22 cellular contexts compared by ENCODE assay signal in genomic region chr10:85648279-85648754, GRCh38.
DNase-seq lines count a peak whose midpoint lies in the region; FAIRE-seq and TF ChIP-seq lines count a peak whose summit lies in the region.
"Had no signal": no experiment of that assay in that cellular context is flagged by ENCODE, and none has a peak within 500 bp of the region (broad histone marks: within the 10 kb centered on the region; RNA-seq: fewer than 3 reads in every experiment).

No MANE protein-coding gene starts in this region.

- H3K9me3 Mint-ChIP-seq in CD8-positive, alpha-beta memory T cell, result peaks cover 0 to 2% (median 0%) of the 10 kb centered on the region in 5 donors
- H3K9me3 Mint-ChIP-seq: activated naive CD4-positive, alpha-beta T cell treated with anti-CD3 and anti-CD28 coated beads, Interleukin-2, amount 50 U/mL, for 72 hours; activated T-cell treated with anti-CD3 and anti-CD28 coated beads, Interleukin-2, amount 50 U/mL, for 72 hours; type B pancreatic cell had no signal

- H3K9me2 ChIP-seq in hepatocyte (replicated peaks; ENCODE audit: insufficient read depth), result no peaks in the 10 kb centered on the region

- H3K4me2 ChIP-seq in hepatocyte, result no peak overlapping the region

- in situ Hi-C loops in brain microvascular endothelial cell (cut with HindIII; ENCODE audit: low pct_ligation_motif_present, low sequenced_read_pairs), result no loop called here

- no peaks in the 10 kb centered on the region for H4K20me1 ChIP-seq in hepatocyte (ENCODE audit: insufficient read depth, poor library complexity, severe bottlenecking)

- no peak overlapping the region for H3K4me3 ChIP-seq in brain microvascular endothelial cell (ENCODE audit: low read depth, low read length)
- no peak overlapping the region for H3K4me3 ChIP-seq in hepatocyte
- no peak overlapping the region for H3K4me3 ChIP-seq in CD8-positive, alpha-beta memory T cell (ENCODE audit: low read length)
- H3K4me3 ChIP-seq: SK-N-MC had no signal

- DNase-seq in H54 (ENCODE audit: insufficient read length, low spot score) (peak; percentile 51), brain microvascular endothelial cell (peak; percentile 22), hepatocyte (ENCODE audit: low spot score) (peak; percentile 33), substantia nigra (lab: John Stamatoyannopoulos, UW) (no peak), putamen (ENCODE audit: low spot score) (no peak), amniotic stem cell (lab: John Stamatoyannopoulos, UW) (no peak)
- DNase-seq in CD8-positive, alpha-beta memory T cell, result no peak
- DNase-seq: activated CD4-positive, CD25-positive, alpha-beta regulatory T cell; activated T-cell treated with anti-CD3 and anti-CD28 coated beads, Interleukin-2, amount 50 U/mL, for 72 hours; COR-L47; effector memory CD8-positive, alpha-beta T cell; left colon; NCI-H2029; NCI-H69; retina had no signal

- H3K4me3 Mint-ChIP-seq in CD8-positive, alpha-beta memory T cell, result no peak overlapping the region
- H3K4me3 Mint-ChIP-seq: activated T-cell treated with anti-CD3 and anti-CD28 coated beads, Interleukin-2, amount 50 U/mL, for 72 hours; effector memory CD8-positive, alpha-beta T cell; IgD-negative memory B cell; stimulated activated effector memory CD8-positive, alpha-beta T cell treated with anti-CD3 and anti-CD28 coated beads, Interleukin-12 subunit alpha, Interleukin-12 subunit beta, amount 100 ng/mL, for 72 hours; type B pancreatic cell had no signal

- H3K36me3 ChIP-seq in brain microvascular endothelial cell (replicated peaks), result no peaks in the 10 kb centered on the region
- H3K36me3 ChIP-seq in hepatocyte (replicated peaks; ENCODE audit: insufficient read depth, low read depth), result no peaks in the 10 kb centered on the region
- no peaks in the 10 kb centered on the region for H3K36me3 ChIP-seq in CD8-positive, alpha-beta memory T cell (ENCODE audit: insufficient read depth, low read length)

- H3K27me3 Mint-ChIP-seq in CD8-positive, alpha-beta memory T cell, result peaks cover 5 to 6% of the 10 kb centered on the region in 2 donors
- H3K27me3 Mint-ChIP-seq: type B pancreatic cell had no signal

- CTCF ChIA-PET in CD8-positive, alpha-beta memory T cell (lab: Charles Lee), result no interaction called here

- POLR2A ChIA-PET in CD8-positive, alpha-beta memory T cell (lab: Charles Lee), result no interaction called here

- no peak overlapping the region for H3K27ac ChIP-seq in brain microvascular endothelial cell
- no peak overlapping the region for H3K27ac ChIP-seq in hepatocyte
- H3K27ac ChIP-seq in substantia nigra (ENCODE audit: low read depth, low read length, poor library complexity, severe bottlenecking), result peak overlapping the region; percentile 33
- H3K27ac ChIP-seq in CD8-positive, alpha-beta memory T cell (ENCODE audit: low read depth, low read length), result no peak overlapping the region
- H3K27ac ChIP-seq: HL-60, SK-N-MC had no signal

- no peaks in the 10 kb centered on the region for H3K36me3 Mint-ChIP-seq in CD8-positive, alpha-beta memory T cell
- H3K36me3 Mint-ChIP-seq: activated naive CD4-positive, alpha-beta T cell treated with anti-CD3 and anti-CD28 coated beads, Interleukin-2, amount 50 U/mL, for 72 hours; IgD-negative memory B cell; stimulated activated effector memory CD8-positive, alpha-beta T cell treated with anti-CD3 and anti-CD28 coated beads, Interleukin-12 subunit alpha, Interleukin-12 subunit beta, amount 100 ng/mL, for 72 hours; type B pancreatic cell had no signal

- TF ChIP-seq POLR2A in H54 (IDR thresholded peaks at IDR 0.05; ENCODE audit: low read depth, low read length), result no peak

- no peaks in the 10 kb centered on the region for H3K4me1 Mint-ChIP-seq in CD8-positive, alpha-beta memory T cell
- H3K4me1 Mint-ChIP-seq: stimulated activated effector memory CD8-positive, alpha-beta T cell treated with anti-CD3 and anti-CD28 coated beads, Interleukin-12 subunit alpha, Interleukin-12 subunit beta, amount 100 ng/mL, for 72 hours had no signal

- H2AFZ ChIP-seq in hepatocyte, result no peak overlapping the region

- WGBS in hepatocyte (ENCODE audit: low lambda C conversion rate, missing lambda C conversion rate), result 91% methylated on average over 6 of the region's 6 CpGs

- FAIRE-seq in H54 (lab: Jason Lieb, UNC), result no peak
- FAIRE-seq: G401.6 had no signal

- H3K27ac Mint-ChIP-seq in CD8-positive, alpha-beta memory T cell, result no peak overlapping the region
- H3K27ac Mint-ChIP-seq: activated T-cell treated with anti-CD3 and anti-CD28 coated beads, Interleukin-2, amount 50 U/mL, for 72 hours; effector memory CD8-positive, alpha-beta T cell; IgD-negative memory B cell; stimulated activated effector memory CD8-positive, alpha-beta T cell treated with anti-CD3 and anti-CD28 coated beads, Interleukin-12 subunit alpha, Interleukin-12 subunit beta, amount 100 ng/mL, for 72 hours; type B pancreatic cell had no signal

- H3K9me3 ChIP-seq in hepatocyte (ENCODE audit: low read depth), result no peaks in the 10 kb centered on the region
- no peaks in the 10 kb centered on the region for H3K9me3 ChIP-seq in CD8-positive, alpha-beta memory T cell (ENCODE audit: low read length)

- H3K27me3 ChIP-seq in brain microvascular endothelial cell (replicated peaks) (no peaks in the 10 kb centered on the region), hepatocyte (no peaks in the 10 kb centered on the region)
- no peaks in the 10 kb centered on the region for H3K27me3 ChIP-seq in CD8-positive, alpha-beta memory T cell (ENCODE audit: insufficient read depth, low read length, poor library complexity, severe bottlenecking)

- TF ChIP-seq CTCF in brain microvascular endothelial cell (IDR thresholded peaks at IDR 0.05; ENCODE audit: low read depth, low read length, missing control alignments), result no peak
- TF ChIP-seq CTCF in hepatocyte (IDR thresholded peaks at IDR 0.05; ENCODE audit: poor library complexity), result no peak

- H3K4me1 ChIP-seq in hepatocyte (ENCODE audit: insufficient read depth), result peaks cover 8% of the 10 kb centered on the region
- no peaks in the 10 kb centered on the region for H3K4me1 ChIP-seq in CD8-positive, alpha-beta memory T cell (ENCODE audit: insufficient read depth, low read length)

- no peaks in the 10 kb centered on the region for H3K79me2 ChIP-seq in hepatocyte

Comparison
In these comparisons a context has a peak if more than half of its experiments do, and no peak if none do; other contexts are left out.
1. DNase-seq: peak in H54 (single experiment), brain microvascular endothelial cell (single experiment) and hepatocyte (single experiment); none in substantia nigra (0 of 49), putamen (single experiment), amniotic stem cell (single experiment) and CD8-positive, alpha-beta memory T cell (0 of 5).